ENCODE assay signal across 1 cellular context in the genomic region with DNA sequence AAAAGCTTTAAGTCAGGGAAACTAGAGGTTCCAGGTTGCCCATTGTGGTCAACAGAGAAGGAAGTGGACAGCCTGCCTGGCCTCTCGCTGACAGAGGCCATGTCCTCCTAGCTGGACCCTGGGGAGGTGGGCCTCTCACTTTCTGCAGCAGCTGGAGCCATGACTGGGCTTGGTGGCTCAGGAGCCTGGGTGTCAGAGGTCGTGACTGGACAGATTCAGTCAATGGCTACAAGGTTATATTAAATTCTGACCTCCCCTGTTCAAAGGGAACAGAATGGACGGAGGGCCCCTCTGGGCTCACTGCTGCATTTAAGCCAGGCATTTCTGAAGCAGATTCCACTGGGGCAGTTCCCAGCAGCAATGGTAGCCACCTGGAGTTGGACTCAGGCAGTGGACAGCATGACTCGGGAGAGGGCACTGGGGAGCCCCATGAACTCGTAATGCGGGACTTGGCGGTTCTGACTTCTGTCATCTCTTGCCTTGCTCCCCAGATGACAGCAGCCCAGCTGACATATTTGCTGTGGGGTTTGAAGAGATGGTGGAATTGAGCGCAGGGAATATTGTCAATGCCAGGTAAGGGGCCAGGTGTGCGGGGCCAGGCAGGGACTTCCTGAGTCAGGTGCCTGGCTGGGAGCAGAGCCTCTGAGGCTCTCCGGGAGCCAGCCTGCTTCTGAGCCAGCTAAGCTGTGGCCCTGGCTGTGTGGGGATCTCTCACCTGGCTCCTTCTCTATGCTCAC.
TF ChIP-seq lines count a peak whose summit lies in the region.

No MANE protein-coding gene starts in this region.

TF ChIP-seq in H1, 55 proteins besides CTCF, POLR2A, EP300 and RAD21 (continued from another document):
- TF ChIP-seq, protein P1, sequence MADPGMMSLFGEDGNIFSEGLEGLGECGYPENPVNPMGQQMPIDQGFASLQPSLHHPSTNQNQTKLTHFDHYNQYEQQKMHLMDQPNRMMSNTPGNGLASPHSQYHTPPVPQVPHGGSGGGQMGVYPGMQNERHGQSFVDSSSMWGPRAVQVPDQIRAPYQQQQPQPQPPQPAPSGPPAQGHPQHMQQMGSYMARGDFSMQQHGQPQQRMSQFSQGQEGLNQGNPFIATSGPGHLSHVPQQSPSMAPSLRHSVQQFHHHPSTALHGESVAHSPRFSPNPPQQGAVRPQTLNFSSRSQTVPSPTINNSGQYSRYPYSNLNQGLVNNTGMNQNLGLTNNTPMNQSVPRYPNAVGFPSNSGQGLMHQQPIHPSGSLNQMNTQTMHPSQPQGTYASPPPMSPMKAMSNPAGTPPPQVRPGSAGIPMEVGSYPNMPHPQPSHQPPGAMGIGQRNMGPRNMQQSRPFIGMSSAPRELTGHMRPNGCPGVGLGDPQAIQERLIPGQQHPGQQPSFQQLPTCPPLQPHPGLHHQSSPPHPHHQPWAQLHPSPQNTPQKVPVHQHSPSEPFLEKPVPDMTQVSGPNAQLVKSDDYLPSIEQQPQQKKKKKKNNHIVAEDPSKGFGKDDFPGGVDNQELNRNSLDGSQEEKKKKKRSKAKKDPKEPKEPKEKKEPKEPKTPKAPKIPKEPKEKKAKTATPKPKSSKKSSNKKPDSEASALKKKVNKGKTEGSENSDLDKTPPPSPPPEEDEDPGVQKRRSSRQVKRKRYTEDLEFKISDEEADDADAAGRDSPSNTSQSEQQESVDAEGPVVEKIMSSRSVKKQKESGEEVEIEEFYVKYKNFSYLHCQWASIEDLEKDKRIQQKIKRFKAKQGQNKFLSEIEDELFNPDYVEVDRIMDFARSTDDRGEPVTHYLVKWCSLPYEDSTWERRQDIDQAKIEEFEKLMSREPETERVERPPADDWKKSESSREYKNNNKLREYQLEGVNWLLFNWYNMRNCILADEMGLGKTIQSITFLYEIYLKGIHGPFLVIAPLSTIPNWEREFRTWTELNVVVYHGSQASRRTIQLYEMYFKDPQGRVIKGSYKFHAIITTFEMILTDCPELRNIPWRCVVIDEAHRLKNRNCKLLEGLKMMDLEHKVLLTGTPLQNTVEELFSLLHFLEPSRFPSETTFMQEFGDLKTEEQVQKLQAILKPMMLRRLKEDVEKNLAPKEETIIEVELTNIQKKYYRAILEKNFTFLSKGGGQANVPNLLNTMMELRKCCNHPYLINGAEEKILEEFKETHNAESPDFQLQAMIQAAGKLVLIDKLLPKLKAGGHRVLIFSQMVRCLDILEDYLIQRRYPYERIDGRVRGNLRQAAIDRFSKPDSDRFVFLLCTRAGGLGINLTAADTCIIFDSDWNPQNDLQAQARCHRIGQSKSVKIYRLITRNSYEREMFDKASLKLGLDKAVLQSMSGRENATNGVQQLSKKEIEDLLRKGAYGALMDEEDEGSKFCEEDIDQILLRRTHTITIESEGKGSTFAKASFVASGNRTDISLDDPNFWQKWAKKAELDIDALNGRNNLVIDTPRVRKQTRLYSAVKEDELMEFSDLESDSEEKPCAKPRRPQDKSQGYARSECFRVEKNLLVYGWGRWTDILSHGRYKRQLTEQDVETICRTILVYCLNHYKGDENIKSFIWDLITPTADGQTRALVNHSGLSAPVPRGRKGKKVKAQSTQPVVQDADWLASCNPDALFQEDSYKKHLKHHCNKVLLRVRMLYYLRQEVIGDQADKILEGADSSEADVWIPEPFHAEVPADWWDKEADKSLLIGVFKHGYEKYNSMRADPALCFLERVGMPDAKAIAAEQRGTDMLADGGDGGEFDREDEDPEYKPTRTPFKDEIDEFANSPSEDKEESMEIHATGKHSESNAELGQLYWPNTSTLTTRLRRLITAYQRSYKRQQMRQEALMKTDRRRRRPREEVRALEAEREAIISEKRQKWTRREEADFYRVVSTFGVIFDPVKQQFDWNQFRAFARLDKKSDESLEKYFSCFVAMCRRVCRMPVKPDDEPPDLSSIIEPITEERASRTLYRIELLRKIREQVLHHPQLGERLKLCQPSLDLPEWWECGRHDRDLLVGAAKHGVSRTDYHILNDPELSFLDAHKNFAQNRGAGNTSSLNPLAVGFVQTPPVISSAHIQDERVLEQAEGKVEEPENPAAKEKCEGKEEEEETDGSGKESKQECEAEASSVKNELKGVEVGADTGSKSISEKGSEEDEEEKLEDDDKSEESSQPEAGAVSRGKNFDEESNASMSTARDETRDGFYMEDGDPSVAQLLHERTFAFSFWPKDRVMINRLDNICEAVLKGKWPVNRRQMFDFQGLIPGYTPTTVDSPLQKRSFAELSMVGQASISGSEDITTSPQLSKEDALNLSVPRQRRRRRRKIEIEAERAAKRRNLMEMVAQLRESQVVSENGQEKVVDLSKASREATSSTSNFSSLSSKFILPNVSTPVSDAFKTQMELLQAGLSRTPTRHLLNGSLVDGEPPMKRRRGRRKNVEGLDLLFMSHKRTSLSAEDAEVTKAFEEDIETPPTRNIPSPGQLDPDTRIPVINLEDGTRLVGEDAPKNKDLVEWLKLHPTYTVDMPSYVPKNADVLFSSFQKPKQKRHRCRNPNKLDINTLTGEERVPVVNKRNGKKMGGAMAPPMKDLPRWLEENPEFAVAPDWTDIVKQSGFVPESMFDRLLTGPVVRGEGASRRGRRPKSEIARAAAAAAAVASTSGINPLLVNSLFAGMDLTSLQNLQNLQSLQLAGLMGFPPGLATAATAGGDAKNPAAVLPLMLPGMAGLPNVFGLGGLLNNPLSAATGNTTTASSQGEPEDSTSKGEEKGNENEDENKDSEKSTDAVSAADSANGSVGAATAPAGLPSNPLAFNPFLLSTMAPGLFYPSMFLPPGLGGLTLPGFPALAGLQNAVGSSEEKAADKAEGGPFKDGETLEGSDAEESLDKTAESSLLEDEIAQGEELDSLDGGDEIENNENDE (IDR thresholded peaks at IDR 0.05; ENCODE audit: insufficient replicate concordance, low read length) = no peak
- TF ChIP-seq CREB1 (IDR thresholded peaks at IDR 0.05) = no peak
TF ChIP-seq in H1: peak in this region for 0.
